Comparison of ENCODE assay signal across 8 cellular contexts in the genomic region with DNA sequence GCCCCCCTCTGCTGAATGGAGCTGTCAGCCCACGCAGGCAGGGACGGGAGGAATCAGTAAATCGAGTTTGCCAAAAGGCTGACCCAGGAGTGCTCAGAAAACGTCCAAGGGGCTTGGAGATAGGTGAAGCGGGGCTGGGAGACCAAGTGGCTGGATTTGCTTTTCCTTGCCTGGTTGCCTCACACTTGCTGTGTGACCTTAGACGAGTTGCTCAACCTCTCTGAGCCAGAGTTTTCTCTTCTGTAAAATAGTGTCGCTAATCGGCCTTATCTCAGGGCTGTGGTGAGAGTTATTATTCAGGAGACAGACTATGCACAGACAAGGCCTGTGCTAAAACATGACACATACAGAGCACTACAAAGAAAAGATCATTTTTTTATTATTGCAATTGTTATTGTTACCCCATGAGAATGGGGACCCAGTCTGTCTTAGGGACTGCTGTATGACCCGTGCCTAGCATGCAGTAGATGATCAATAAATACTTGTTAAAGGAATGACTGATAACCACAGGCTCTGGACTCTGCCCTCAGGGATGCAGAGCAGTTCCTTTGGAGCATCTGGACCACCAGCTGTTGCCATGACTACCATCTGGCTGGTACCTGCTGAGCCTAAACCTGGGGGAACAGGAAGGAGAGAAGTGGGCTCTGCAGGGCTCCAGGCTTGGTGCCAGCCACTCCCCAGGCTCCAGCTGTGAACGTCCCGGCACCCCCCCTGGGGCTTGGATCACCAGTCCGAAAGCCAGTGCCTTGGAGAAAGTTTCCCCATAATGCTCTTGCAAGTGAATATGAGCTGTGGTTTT. TPM values are rescaled to one million over a fixed set of nuclear protein-coding genes. Genes with fewer than 3 reads are reported as not detected.
A peak's percentile ranks its signal among the peaks of the same experiment; 100 is the strongest.
DNase-seq lines count a peak whose midpoint lies in the region; ATAC-seq and TF ChIP-seq lines count a peak whose summit lies in the region.

No MANE protein-coding gene starts in this region.

- peaks cover 9% of the 10 kb centered on the region for H3K4me1 ChIP-seq in RWPE2 (ENCODE audit: insufficient read depth, poor library complexity, severe bottlenecking)
- peaks cover 0 to 68% (median 15%) of the 10 kb centered on the region in 3 donors for H3K4me1 ChIP-seq in gastroesophageal sphincter

- H3K27ac Mint-ChIP-seq in stimulated activated naive CD8-positive, alpha-beta T cell treated with anti-CD3 and anti-CD28 coated beads, Interleukin-15, amount 100 ng/mL, for 72 hours, result peak overlapping the region in 1 of 2 donors; percentile 50

- 24 to 36% methylated on average over 6 to 9 of the region's 12 CpGs for WGBS in gastroesophageal sphincter (ENCODE audit: low coverage in 1 of 2), 2 donors

- ATAC-seq in RWPE2 (ENCODE audit: low read depth), result no peak
- no peak for ATAC-seq in gastroesophageal sphincter
- peak; percentile 3 for ATAC-seq in stimulated activated naive CD8-positive, alpha-beta T cell treated with anti-CD3 and anti-CD28 coated beads, Interleukin-15, amount 100 ng/mL, for 72 hours
- ATAC-seq in HG03097 (IDR thresholded peaks at IDR 0.05; ENCODE audit: low FRiP score, unreplicated experiment), result no peak
- no peak for ATAC-seq in HG03139 (IDR thresholded peaks at IDR 0.05; ENCODE audit: unreplicated experiment)

- peak overlapping the region; percentile 80 to 81 for H3K4me3 Mint-ChIP-seq in stimulated activated naive CD8-positive, alpha-beta T cell treated with anti-CD3 and anti-CD28 coated beads, Interleukin-15, amount 100 ng/mL, for 72 hours

- TF ChIP-seq CTCF in RWPE2 (IDR thresholded peaks at IDR 0.05; ENCODE audit: poor library complexity, severe bottlenecking), result no peak
- TF ChIP-seq CTCF in gastroesophageal sphincter (IDR thresholded peaks at IDR 0.05), result no peak

- no peaks in the 10 kb centered on the region for H3K9me3 Mint-ChIP-seq in stimulated activated naive CD8-positive, alpha-beta T cell treated with anti-CD3 and anti-CD28 coated beads, Interleukin-15, amount 100 ng/mL, for 72 hours

- peak; percentile 55 for DNase-seq in NCI-H510A treated with DMSO at 0.1 percent for 48 hours (lab: John Stamatoyannopoulos, UW)
- no peak for DNase-seq in NCI-H510A (lab: John Stamatoyannopoulos, UW)
- DNase-seq in RWPE2 (ENCODE audit: low spot score), result no peak
- no peak for DNase-seq in stimulated activated naive CD8-positive, alpha-beta T cell treated with anti-CD3 and anti-CD28 coated beads, Interleukin-15, amount 100 ng/mL, for 72 hours
- DNase-seq in anterior cingulate cortex (lab: John Stamatoyannopoulos, UW), result no peak

- no peak for TF ChIP-seq POLR2A in gastroesophageal sphincter (IDR thresholded peaks at IDR 0.05)

- H3K9me3 ChIP-seq in RWPE2 (ENCODE audit: severe bottlenecking), result no peaks in the 10 kb centered on the region
- H3K9me3 ChIP-seq in gastroesophageal sphincter, result no peaks in the 10 kb centered on the region

- no peak for TF ChIP-seq EP300 in gastroesophageal sphincter (IDR thresholded peaks at IDR 0.05)

- H3K27ac ChIP-seq in RWPE2 (ENCODE audit: poor library complexity, severe bottlenecking) (no peak overlapping the region), gastroesophageal sphincter (peak overlapping the region in 3 of 4 donors; percentile 52 to 79 (median 72))

- no peaks in the 10 kb centered on the region for H3K36me3 ChIP-seq in RWPE2 (ENCODE audit: low read depth)
- peaks cover 0 to 5% of the 10 kb centered on the region in 2 donors for H3K36me3 ChIP-seq in gastroesophageal sphincter

- peak overlapping the region; percentile 19 for H3K4me3 ChIP-seq in RWPE2 (ENCODE audit: severe bottlenecking)
- H3K4me3 ChIP-seq in gastroesophageal sphincter, result peak overlapping the region; percentile 44 to 69

- H3K27me3 ChIP-seq in RWPE2 (ENCODE audit: insufficient read depth, poor library complexity, severe bottlenecking), result peaks cover 57% of the 10 kb centered on the region
- peaks cover 27% of the 10 kb centered on the region for H3K27me3 ChIP-seq in gastroesophageal sphincter

- peaks cover 63% of the 10 kb centered on the region for H3K27me3 Mint-ChIP-seq in stimulated activated naive CD8-positive, alpha-beta T cell treated with anti-CD3 and anti-CD28 coated beads, Interleukin-15, amount 100 ng/mL, for 72 hours

- peaks cover 19% of the 10 kb centered on the region for H3K4me1 Mint-ChIP-seq in stimulated activated naive CD8-positive, alpha-beta T cell treated with anti-CD3 and anti-CD28 coated beads, Interleukin-15, amount 100 ng/mL, for 72 hours

RNA-seq across cellular contexts. Expression of a gene that starts 0.9 kb away (rescaled TPM):
- total RNA-seq in gastroesophageal sphincter, result 1 to 10 TPM; 1.3 to 4.7 (median 2.8) TPM

RNA-seq across cellular contexts. Expression of a gene that starts 31.4 kb away (rescaled TPM):
- total RNA-seq in gastroesophageal sphincter, result 100 to 1,000 TPM in 3 of 4 donors, 10 to 100 TPM in 1; 52.9 to 359 (median 146) TPM
